In the genomic region with DNA sequence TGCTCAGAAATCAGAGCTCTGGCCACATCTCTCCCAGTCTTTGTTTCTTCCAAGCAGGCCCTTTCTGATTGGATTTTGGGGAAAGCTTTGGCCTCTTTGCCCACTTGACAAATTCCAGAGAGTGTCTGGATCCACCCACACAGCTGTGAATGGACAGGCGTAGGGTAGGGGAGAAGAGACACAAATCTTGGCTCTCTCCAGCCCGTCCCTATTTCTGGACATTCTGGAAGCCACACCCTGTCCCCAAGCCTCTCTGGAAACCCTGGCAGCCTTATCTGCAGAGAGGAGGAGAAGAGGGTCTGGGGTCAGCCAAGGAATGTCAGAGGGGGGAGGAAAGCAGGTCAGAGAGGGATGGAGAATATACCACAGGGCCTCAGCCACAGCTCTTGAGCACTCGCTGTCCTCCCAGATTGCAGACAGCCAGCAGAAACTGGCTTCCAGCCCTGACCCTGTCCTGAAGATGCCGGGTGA, we compare ENCODE assay signal across 19 cellular contexts. TPM values are rescaled to one million over a fixed set of nuclear protein-coding genes. Genes with fewer than 3 reads are reported as not detected.
DNase-seq lines count a peak whose midpoint lies in the region; ATAC-seq and TF ChIP-seq lines count a peak whose summit lies in the region.
"Had no signal": no experiment of that assay in that cellular context is flagged by ENCODE, and none has a peak within 500 bp of the region (broad histone marks: within the 10 kb centered on the region; RNA-seq: fewer than 3 reads in every experiment).

No MANE protein-coding gene starts in this region.

- no peak overlapping the region for H2AFZ ChIP-seq in ACC112 (ENCODE audit: low read length, unreplicated experiment)

- H3K79me2 ChIP-seq in ACC112 (ENCODE audit: control insufficient read depth, insufficient read depth, low read length, unreplicated experiment), result no peaks in the 10 kb centered on the region

- no peaks in the 10 kb centered on the region for H3K9me3 ChIP-seq in right atrium auricular region
- H3K9me3 ChIP-seq in gastrocnemius medialis, result no peaks in the 10 kb centered on the region
- H3K9me3 ChIP-seq: ascending aorta had no signal

- H3K4me1 ChIP-seq in ACC112 (ENCODE audit: control insufficient read depth, insufficient read depth, low read length, unreplicated experiment), result peaks cover 47% of the 10 kb centered on the region
- peaks cover 0 to 29% of the 10 kb centered on the region in 2 donors for H3K4me1 ChIP-seq in right atrium auricular region
- H3K4me1 ChIP-seq in gastrocnemius medialis, result no peaks in the 10 kb centered on the region
- H3K4me1 ChIP-seq: ascending aorta had no signal

- no peak for TF ChIP-seq POLR2A in gastrocnemius medialis (IDR thresholded peaks at IDR 0.05)

- H3K27me3 ChIP-seq in ACC112 (ENCODE audit: insufficient read depth, low read length), result no peaks in the 10 kb centered on the region
- H3K27me3 ChIP-seq in right atrium auricular region, result no peaks in the 10 kb centered on the region
- H3K27me3 ChIP-seq in gastrocnemius medialis, result no peaks in the 10 kb centered on the region
- H3K27me3 ChIP-seq: ascending aorta had no signal

- peak; percentile 4 for DNase-seq in amniotic epithelial cell (ENCODE audit: low read depth)
- DNase-seq in right atrium auricular region (ENCODE audit: low spot score), result peak; percentile 69
- DNase-seq in gastrocnemius medialis, result peak; percentile 18 to 74
- DNase-seq in left lobe of liver (ENCODE audit: low spot score), result no peak
- DNase-seq in NCI-H2171 (lab: John Stamatoyannopoulos, UW), result no peak
- no peak for DNase-seq in HuH-7 (ENCODE audit: low spot score)
- DNase-seq: GOT3; hypothalamus; MM.1S; NCI-H2081; NCI-H82; RPMI8226; stimulated activated CD4-positive, alpha-beta T cell treated with anti-CD3 and anti-CD28 coated beads, Interleukin-2, amount 100 ng/mL, for 24 hours had no signal

- H3K27ac ChIP-seq in ACC112 (ENCODE audit: low read depth, low read length), result peak overlapping the region; percentile 89
- peak overlapping the region; percentile 39 to 64 for H3K27ac ChIP-seq in right atrium auricular region
- peak overlapping the region; percentile 39 to 57 (median 46) for H3K27ac ChIP-seq in gastrocnemius medialis

- no peak overlapping the region for H3K4me3 ChIP-seq in ACC112 (ENCODE audit: low read depth, low read length)
- no peak overlapping the region for H3K4me3 ChIP-seq in right atrium auricular region
- no peak overlapping the region for H3K4me3 ChIP-seq in gastrocnemius medialis
- H3K4me3 ChIP-seq: ascending aorta had no signal

- peak; percentile 45 to 60 for ATAC-seq in gastrocnemius medialis
- ATAC-seq in left lobe of liver, result no peak
- ATAC-seq in HG03439 (IDR thresholded peaks at IDR 0.05; ENCODE audit: unreplicated experiment), result no peak
- ATAC-seq: natural killer cell treated with Interleukin-12 subunit alpha and Interleukin-12 subunit beta and Interleukin-15 and Interleukin-18, amount 100 ng/mL, for 72 hours had no signal

- H3K36me3 ChIP-seq in ACC112 (ENCODE audit: insufficient read depth, low read length) (no peaks in the 10 kb centered on the region), right atrium auricular region (no peaks in the 10 kb centered on the region), gastrocnemius medialis (no peaks in the 10 kb centered on the region)
- H3K36me3 ChIP-seq: ascending aorta had no signal

- TF ChIP-seq CTCF in right atrium auricular region (IDR thresholded peaks at IDR 0.05) (no peak), gastrocnemius medialis (IDR thresholded peaks at IDR 0.05 in 4 of 5, conservative IDR thresholded peaks at IDR 0.05 in 1 of 5) (no peak)

- intact Hi-C loops in gastrocnemius medialis (cut with DNase I; ENCODE audit: low total_unique reads), result no loop called here

- in situ Hi-C loops in gastrocnemius medialis (cut with MboI; ENCODE audit: low sequenced_read_pairs in 4 of 4), result no loop called here

RNA-seq across cellular contexts. Expression of a gene that starts 59.5 kb away (rescaled TPM):
- total RNA-seq in right atrium auricular region (1 to 10 TPM; 1.6 to 6.8 TPM), gastrocnemius medialis (1 to 10 TPM; 2.9 to 6.5 (median 4.0) TPM), left lobe of liver (3.4 TPM)
- total RNA-seq: epithelial cell of proximal tubule, HT1080 had no signal

Comparison
In these comparisons a context has a peak if more than half of its experiments do, and no peak if none do; other contexts are left out.
1. DNase-seq: peak in amniotic epithelial cell (single experiment), right atrium auricular region (single experiment) and gastrocnemius medialis (2 of 2); none in left lobe of liver (single experiment), NCI-H2171 (single experiment) and HuH-7 (single experiment).
2. ATAC-seq: peak in gastrocnemius medialis (2 of 2); none in left lobe of liver (single experiment) and HG03439 (single experiment).
3. Peak in every context shown above with its lines, with median percentiles within 50 percentile points of each other: H3K27ac ChIP-seq.